ENCODE assay signal across 12 cellular contexts in the genomic region with DNA sequence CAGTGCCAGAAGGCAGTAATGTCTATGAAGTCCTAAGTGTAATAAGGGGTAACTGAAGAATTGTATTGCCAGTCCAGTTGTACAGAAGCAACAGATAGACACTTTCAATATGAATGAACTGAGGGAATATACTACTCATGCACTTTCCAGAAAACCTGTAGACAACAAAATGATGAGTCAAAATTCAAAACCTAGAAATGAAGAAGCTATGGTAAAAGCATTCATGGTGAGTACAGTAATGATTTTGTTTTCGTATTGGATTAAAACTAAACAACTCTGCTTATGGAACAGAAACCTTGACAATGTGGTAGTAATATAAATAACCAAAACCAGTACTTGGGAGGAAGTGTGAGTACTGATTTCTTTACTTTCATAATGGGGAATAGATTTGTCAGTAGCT. TPM values are rescaled to one million over a fixed set of nuclear protein-coding genes. Genes with fewer than 3 reads are reported as not detected.
DNase-seq lines count a peak whose midpoint lies in the region; ATAC-seq lines count a peak whose summit lies in the region.
"Had no signal": no experiment of that assay in that cellular context is flagged by ENCODE, and none has a peak within 500 bp of the region (broad histone marks: within the 10 kb centered on the region; RNA-seq: fewer than 3 reads in every experiment).

No MANE protein-coding gene starts in this region.

- peak overlapping the region; percentile 16 for H3K27ac Mint-ChIP-seq in activated CD8-positive, alpha-beta T cell treated with anti-CD3 and anti-CD28 coated beads, Interleukin-2, amount 10 ng/mL, durations not matched to agents 7 days and 5 days

- no peak overlapping the region for H3K4me2 ChIP-seq in mesendoderm (ENCODE audit: low read length)

- no peaks in the 10 kb centered on the region for H3K36me3 ChIP-seq in mesendoderm (ENCODE audit: control insufficient read depth, insufficient read depth, low read length)
- H3K36me3 ChIP-seq: adrenal gland, prostate gland had no signal

- no peak overlapping the region for H3K4me3 ChIP-seq in mesendoderm (ENCODE audit: low read length)
- H3K4me3 ChIP-seq: adrenal gland, prostate gland had no signal

- ATAC-seq in GM18858 (IDR thresholded peaks at IDR 0.05; ENCODE audit: unreplicated experiment) (peak; percentile 90), GM21390 (IDR thresholded peaks at IDR 0.05; ENCODE audit: unreplicated experiment) (peak; percentile 91), HG03108 (IDR thresholded peaks at IDR 0.05; ENCODE audit: unreplicated experiment) (peak; percentile 83)
- peak; percentile 61 for ATAC-seq in activated CD8-positive, alpha-beta T cell treated with anti-CD3 and anti-CD28 coated beads, Interleukin-2, amount 10 ng/mL, durations not matched to agents 7 days and 5 days

- peaks cover 2% of the 10 kb centered on the region for H3K27me3 Mint-ChIP-seq in activated CD8-positive, alpha-beta T cell treated with anti-CD3 and anti-CD28 coated beads, Interleukin-2, amount 10 ng/mL, durations not matched to agents 7 days and 5 days (ENCODE audit: low read depth)

- peaks cover 49% of the 10 kb centered on the region for H3K36me3 Mint-ChIP-seq in activated CD8-positive, alpha-beta T cell treated with anti-CD3 and anti-CD28 coated beads, Interleukin-2, amount 10 ng/mL, durations not matched to agents 7 days and 5 days (ENCODE audit: low read depth)

- no peaks in the 10 kb centered on the region for H3K79me2 ChIP-seq in mesendoderm (ENCODE audit: control insufficient read depth, insufficient read depth, low read length)

- no peak overlapping the region for H3K9ac ChIP-seq in mesendoderm (ENCODE audit: low read length)

- WGBS in mesendoderm (ENCODE audit: extremely low coverage, insufficient coverage, low lambda C conversion rate), result no CpG with 5 or more reads among the region's 1 CpG

- H2BK5ac ChIP-seq in mesendoderm (ENCODE audit: low read length), result no peak overlapping the region

- H3K4me3 Mint-ChIP-seq in activated CD8-positive, alpha-beta T cell treated with anti-CD3 and anti-CD28 coated beads, Interleukin-2, amount 10 ng/mL, durations not matched to agents 7 days and 5 days, result no peak overlapping the region

- H3K56ac ChIP-seq in mesendoderm (ENCODE audit: low read length), result no peak overlapping the region

- no peaks in the 10 kb centered on the region for H3K4me1 ChIP-seq in mesendoderm (ENCODE audit: control insufficient read depth, low read depth, low read length)
- H3K4me1 ChIP-seq: prostate gland had no signal

- H3K4ac ChIP-seq in mesendoderm (ENCODE audit: low read depth, low read length), result no peak overlapping the region

- no peak overlapping the region for H4K5ac ChIP-seq in mesendoderm (ENCODE audit: low read length)

- H3K23ac ChIP-seq in mesendoderm (ENCODE audit: low read length), result no peak overlapping the region

- no peak overlapping the region for H3K18ac ChIP-seq in mesendoderm (ENCODE audit: low read length)

- H3K27me3 ChIP-seq in mesendoderm (ENCODE audit: insufficient read depth, low read length, poor library complexity), result no peaks in the 10 kb centered on the region
- H3K27me3 ChIP-seq: adrenal gland had no signal

- no peak overlapping the region for H2BK120ac ChIP-seq in mesendoderm (ENCODE audit: low read depth, low read length)

- POLR2A ChIA-PET in activated CD8-positive, alpha-beta T cell treated with anti-CD3 and anti-CD28 coated beads, Interleukin-2, amount 10 ng/mL, durations not matched to agents 7 days and 5 days (lab: Charles Lee), result interaction anchor here (1.2 to 3.2 kb wide), 4 partner anchors 9 to 39 kb away, joined by 4 to 24 read pairs (median 5); a partner anchor contains a TSS

- peaks cover 29% of the 10 kb centered on the region for H3K4me1 Mint-ChIP-seq in activated CD8-positive, alpha-beta T cell treated with anti-CD3 and anti-CD28 coated beads, Interleukin-2, amount 10 ng/mL, durations not matched to agents 7 days and 5 days (ENCODE audit: low read depth)

- CTCF ChIA-PET in activated CD8-positive, alpha-beta T cell treated with anti-CD3 and anti-CD28 coated beads, Interleukin-2, amount 10 ng/mL, durations not matched to agents 7 days and 5 days (lab: Charles Lee), result interaction anchor here (1.0 to 4.3 kb wide), 7 partner anchors 8 to 199 kb away, joined by 3 to 36 read pairs (median 4); no protein-coding TSS in a partner anchor

- no peaks in the 10 kb centered on the region for H3K79me1 ChIP-seq in mesendoderm (ENCODE audit: low read length)

- H4K8ac ChIP-seq in mesendoderm (ENCODE audit: low read depth, low read length), result no peak overlapping the region

- no peak overlapping the region for H2AK5ac ChIP-seq in mesendoderm (ENCODE audit: low read length)

- DNase-seq in activated CD8-positive, alpha-beta T cell treated with anti-CD3 and anti-CD28 coated beads, Interleukin-2, amount 10 ng/mL, durations not matched to agents 7 days and 5 days, result no peak
- DNase-seq in DMS79 treated with DMSO at 0.1 percent for 48 hours (lab: John Stamatoyannopoulos, UW) (no peak), Kasumi-1 (lab: John Stamatoyannopoulos, UW) (no peak), mesendoderm (no peak)
- DNase-seq in activated CD4-positive, alpha-beta T cell treated with anti-CD3 and anti-CD28 coated beads for 1 hour, result no peak
- DNase-seq: adrenal gland, DMS153, NCI-H2081 treated with DMSO at 0.1 percent for 48 hours had no signal

- H3K27ac ChIP-seq in mesendoderm (ENCODE audit: low read depth, low read length), result no peak overlapping the region
- H3K27ac ChIP-seq: adrenal gland, prostate gland had no signal

- no peak overlapping the region for H2BK15ac ChIP-seq in mesendoderm (replicated peaks; ENCODE audit: low read depth)

- peaks cover 15% of the 10 kb centered on the region for H3K9me3 Mint-ChIP-seq in activated CD8-positive, alpha-beta T cell treated with anti-CD3 and anti-CD28 coated beads, Interleukin-2, amount 10 ng/mL, durations not matched to agents 7 days and 5 days (ENCODE audit: insufficient read depth)

RNA-seq across cellular contexts. Expression of a gene that starts 35.0 kb away (rescaled TPM):
- total RNA-seq in activated CD8-positive, alpha-beta T cell treated with anti-CD3 and anti-CD28 coated beads, Interleukin-2, amount 10 ng/mL, durations not matched to agents 7 days and 5 days, result 10 to 100 TPM; 10.3 to 10.9 TPM
- polyA plus RNA-seq in mesendoderm (2013, experiment 1 of 2), result 1.9 TPM
- polyA plus RNA-seq in mesendoderm (2013, experiment 2 of 2), result 2.0 TPM
